In genomic region chr3:50237754-50238548, GRCh38 we compare ENCODE assay signal across 8 cellular contexts. TPM values are rescaled to one million over a fixed set of nuclear protein-coding genes. Genes with fewer than 3 reads are reported as not detected.
DNase-seq lines count a peak whose midpoint lies in the region; ATAC-seq and TF ChIP-seq lines count a peak whose summit lies in the region.

No MANE protein-coding gene starts in this region.

- peaks cover 77% of the 10 kb centered on the region for H3K4me1 ChIP-seq in mononuclear cell (ENCODE audit: insufficient read depth, low read length)

- peaks cover 30% of the 10 kb centered on the region for H3K36me3 Mint-ChIP-seq in endothelial cell (ENCODE audit: low read depth, unreplicated experiment)

- ATAC-seq in HG02763 (IDR thresholded peaks at IDR 0.05; ENCODE audit: unreplicated experiment) (peak; percentile 32), GM21786 (IDR thresholded peaks at IDR 0.05; ENCODE audit: unreplicated experiment) (no peak)

- H3K4me3 ChIP-seq in GM12865 (ENCODE audit: low read depth, low read length) = peak overlapping the region; percentile 81
- peak overlapping the region; percentile 100 for H3K4me3 ChIP-seq in mononuclear cell (ENCODE audit: low read length)

- peaks cover 24% of the 10 kb centered on the region for H3K27me3 Mint-ChIP-seq in endothelial cell (ENCODE audit: unreplicated experiment)

- H3K4me3 Mint-ChIP-seq in endothelial cell (ENCODE audit: unreplicated experiment) = peak overlapping the region; percentile 100

- H3K27ac Mint-ChIP-seq in endothelial cell (ENCODE audit: unreplicated experiment) = peak overlapping the region; percentile 89

- DNase-seq in GM12865 (ENCODE audit: low read depth) (peak; percentile 91), NOMO-1 (lab: John Stamatoyannopoulos, UW; ENCODE audit: unreplicated experiment in 2 of 2) (peak; percentile 81 to 84), endothelial cell (ENCODE audit: low spot score) (peak; percentile 74)
- peak; percentile 59 for DNase-seq in activated CD8-positive, alpha-beta memory T cell treated with anti-CD3 and anti-CD28 coated beads, Interleukin-2, amount 50 U/mL, for 1 hour (ENCODE audit: extremely low read depth)
- peak; percentile 77 to 84 for DNase-seq in stimulated activated CD8-positive, alpha-beta memory T cell treated with anti-CD3 and anti-CD28 coated beads, Interleukin-2, amount 100 ng/mL, for 48 hours (ENCODE audit: low read depth in 2 of 2)

- no peaks in the 10 kb centered on the region for H3K9me3 ChIP-seq in mononuclear cell (ENCODE audit: low read depth, low read length)

- H3K9me3 Mint-ChIP-seq in endothelial cell (ENCODE audit: unreplicated experiment) = no peaks in the 10 kb centered on the region

- peaks cover 56% of the 10 kb centered on the region for H3K4me1 Mint-ChIP-seq in endothelial cell (ENCODE audit: unreplicated experiment)

- TF ChIP-seq CTCF in GM12865 (IDR thresholded peaks at IDR 0.05; ENCODE audit: insufficient read depth, low read depth, low read length, missing control alignments) (no peak), endothelial cell (IDR thresholded peaks at IDR 0.05; ENCODE audit: unreplicated experiment) (no peak)

- no peaks in the 10 kb centered on the region for H3K27me3 ChIP-seq in mononuclear cell (ENCODE audit: insufficient read depth, low read length)

RNA-seq across cellular contexts. Expression of gene GNAI2, which starts 1.9 kb away (rescaled TPM):
- total RNA-seq in endothelial cell (ENCODE audit: unreplicated experiment) (771 TPM), mononuclear cell (243 TPM)

RNA-seq across cellular contexts. Expression of gene SEMA3B, which starts 31.0 kb away (rescaled TPM):
- 1.7 TPM for total RNA-seq in endothelial cell (ENCODE audit: unreplicated experiment)
- 0.42 TPM for total RNA-seq in mononuclear cell

RNA-seq across cellular contexts. Expression of gene SLC38A3, which starts 32.9 kb away (rescaled TPM):
- total RNA-seq in endothelial cell (ENCODE audit: unreplicated experiment) = 0.56 TPM
- not detected for total RNA-seq in mononuclear cell

RNA-seq across cellular contexts. Expression of gene LSMEM2, which starts 40.9 kb away (rescaled TPM):
- total RNA-seq in endothelial cell (ENCODE audit: unreplicated experiment) (0.18 TPM), mononuclear cell (not detected)

RNA-seq across cellular contexts. Expression of gene GNAT1, which starts 46.5 kb away (rescaled TPM):
- 0.59 TPM for total RNA-seq in endothelial cell (ENCODE audit: unreplicated experiment)
- not detected for total RNA-seq in mononuclear cell
